ENCODE assay signal across 11 cellular contexts in genomic region chrX:147910607-147911006, GRCh38. TPM values are rescaled to one million over a fixed set of nuclear protein-coding genes. Genes with fewer than 3 reads are reported as not detected.
DNase-seq lines count a peak whose midpoint lies in the region; ATAC-seq and TF ChIP-seq lines count a peak whose summit lies in the region.
"Had no signal": no experiment of that assay in that cellular context is flagged by ENCODE, and none has a peak within 500 bp of the region (broad histone marks: within the 10 kb centered on the region; RNA-seq: fewer than 3 reads in every experiment).

No MANE protein-coding gene starts in this region.

- CTCF ChIA-PET in activated CD4-positive, alpha-beta T cell treated with anti-CD3 and anti-CD28 coated beads for 36 hours (lab: Charles Lee), result no interaction called here

- DNase-seq in activated CD4-positive, alpha-beta T cell treated with anti-CD3 and anti-CD28 coated beads for 36 hours, result no peak
- DNase-seq in activated CD4-positive, alpha-beta T cell treated with anti-CD3 and anti-CD28 coated beads, Interleukin-2, amount 10 ng/mL, durations not matched to agents 24 days and 14 days, result no peak
- DNase-seq in NCI-H2227 treated with DMSO at 0.1 percent for 48 hours (lab: John Stamatoyannopoulos, UW), result peak; percentile 78
- no peak for DNase-seq in neural crest cell (ENCODE audit: low read depth, low spot score)
- DNase-seq: ACHN; activated T-cell treated with anti-CD3 and anti-CD28 coated beads, Interleukin-2, amount 50 U/mL, for 24 hours; PC-3 had no signal

- no peaks in the 10 kb centered on the region for H3K27me3 Mint-ChIP-seq in activated CD4-positive, alpha-beta T cell treated with anti-CD3 and anti-CD28 coated beads for 36 hours
- H3K27me3 Mint-ChIP-seq in activated CD4-positive, alpha-beta T cell treated with anti-CD3 and anti-CD28 coated beads, Interleukin-2, amount 10 ng/mL, durations not matched to agents 24 days and 14 days, result peaks cover 1% of the 10 kb centered on the region
- H3K27me3 Mint-ChIP-seq in brain (no peaks in the 10 kb centered on the region), neural crest cell (ENCODE audit: low read depth) (no peaks in the 10 kb centered on the region)
- H3K27me3 Mint-ChIP-seq: activated T-cell treated with anti-CD3 and anti-CD28 coated beads, Interleukin-2, amount 50 U/mL, for 24 hours had no signal

- peaks cover 22% of the 10 kb centered on the region for H3K4me1 Mint-ChIP-seq in activated CD4-positive, alpha-beta T cell treated with anti-CD3 and anti-CD28 coated beads for 36 hours
- H3K4me1 Mint-ChIP-seq in activated CD4-positive, alpha-beta T cell treated with anti-CD3 and anti-CD28 coated beads, Interleukin-2, amount 10 ng/mL, durations not matched to agents 24 days and 14 days, result peaks cover 19% of the 10 kb centered on the region
- H3K4me1 Mint-ChIP-seq in brain, result peaks cover 19% of the 10 kb centered on the region
- peaks cover 17% of the 10 kb centered on the region for H3K4me1 Mint-ChIP-seq in neural crest cell

- peak overlapping the region; percentile 47 for H3K27ac Mint-ChIP-seq in activated CD4-positive, alpha-beta T cell treated with anti-CD3 and anti-CD28 coated beads for 36 hours
- H3K27ac Mint-ChIP-seq in activated CD4-positive, alpha-beta T cell treated with anti-CD3 and anti-CD28 coated beads, Interleukin-2, amount 10 ng/mL, durations not matched to agents 24 days and 14 days, result no peak overlapping the region
- H3K27ac Mint-ChIP-seq in brain (peak overlapping the region in 2 of 5 experiments; percentile 65 to 74), neural crest cell (ENCODE audit: unreplicated experiment) (no peak overlapping the region)

- TF ChIP-seq CTCF in brain (conservative IDR thresholded peaks at IDR 0.05), result no peak
- no peak for TF ChIP-seq CTCF in neural crest cell (conservative IDR thresholded peaks at IDR 0.05)

- H3K9me3 Mint-ChIP-seq in activated CD4-positive, alpha-beta T cell treated with anti-CD3 and anti-CD28 coated beads for 36 hours (ENCODE audit: low read depth), result no peaks in the 10 kb centered on the region
- H3K9me3 Mint-ChIP-seq in activated CD4-positive, alpha-beta T cell treated with anti-CD3 and anti-CD28 coated beads, Interleukin-2, amount 10 ng/mL, durations not matched to agents 24 days and 14 days, result no peaks in the 10 kb centered on the region
- peaks cover 0 to 9% (median 0%) of the 10 kb centered on the region in 5 experiments for H3K9me3 Mint-ChIP-seq in brain
- peaks cover 3% of the 10 kb centered on the region for H3K9me3 Mint-ChIP-seq in neural crest cell
- H3K9me3 Mint-ChIP-seq: activated T-cell treated with anti-CD3 and anti-CD28 coated beads, Interleukin-2, amount 50 U/mL, for 24 hours had no signal

- no peak for ATAC-seq in activated CD4-positive, alpha-beta T cell treated with anti-CD3 and anti-CD28 coated beads for 36 hours
- ATAC-seq in GM18873 (IDR thresholded peaks at IDR 0.05; ENCODE audit: low FRiP score, unreplicated experiment) (no peak), GM18907 (IDR thresholded peaks at IDR 0.05; ENCODE audit: unreplicated experiment) (no peak), GM19463 (IDR thresholded peaks at IDR 0.05; ENCODE audit: unreplicated experiment) (no peak)

- intact Hi-C loops in activated CD4-positive, alpha-beta T cell treated with anti-CD3 and anti-CD28 coated beads for 36 hours (cut with DNase I, micrococcal nuclease), result loop anchor here (2.0 to 10.0 kb wide), 5 partner anchors 470 to 1724 kb away; partner anchors contain the start of genes AFF2 (in 1 of the 2) and TMEM185A (in 1 of the 2)
- intact Hi-C loops in activated CD4-positive, alpha-beta T cell treated with anti-CD3 and anti-CD28 coated beads, Interleukin-2, amount 10 ng/mL, durations not matched to agents 24 days and 14 days (cut with micrococcal nuclease), result loop anchor here (5.0 to 10.0 kb wide), 2 partner anchors 173 to 474 kb away; no protein-coding TSS in a partner anchor

- peaks cover 3% of the 10 kb centered on the region for H3K36me3 Mint-ChIP-seq in activated CD4-positive, alpha-beta T cell treated with anti-CD3 and anti-CD28 coated beads for 36 hours (ENCODE audit: low read depth)
- peaks cover 3% of the 10 kb centered on the region for H3K36me3 Mint-ChIP-seq in activated CD4-positive, alpha-beta T cell treated with anti-CD3 and anti-CD28 coated beads, Interleukin-2, amount 10 ng/mL, durations not matched to agents 24 days and 14 days (ENCODE audit: low read depth)
- H3K36me3 Mint-ChIP-seq in brain (no peaks in the 10 kb centered on the region), neural crest cell (ENCODE audit: low read depth) (no peaks in the 10 kb centered on the region)

- peak overlapping the region; percentile 98 for H3K4me3 Mint-ChIP-seq in activated CD4-positive, alpha-beta T cell treated with anti-CD3 and anti-CD28 coated beads for 36 hours
- H3K4me3 Mint-ChIP-seq in activated CD4-positive, alpha-beta T cell treated with anti-CD3 and anti-CD28 coated beads, Interleukin-2, amount 10 ng/mL, durations not matched to agents 24 days and 14 days, result no peak overlapping the region
- H3K4me3 Mint-ChIP-seq in brain (peak overlapping the region; percentile 80 to 88 (median 85)), neural crest cell (peak overlapping the region; percentile 70)

- POLR2A ChIA-PET in activated CD4-positive, alpha-beta T cell treated with anti-CD3 and anti-CD28 coated beads for 36 hours (lab: Charles Lee), result no interaction called here

RNA-seq across cellular contexts. Expression of gene FMR1, which starts 1.1 kb away (rescaled TPM):
- 10 to 100 TPM; 30.7 to 32.1 TPM for total RNA-seq in activated CD4-positive, alpha-beta T cell treated with anti-CD3 and anti-CD28 coated beads for 36 hours
- total RNA-seq in activated CD4-positive, alpha-beta T cell treated with anti-CD3 and anti-CD28 coated beads, Interleukin-2, amount 10 ng/mL, durations not matched to agents 24 days and 14 days, result 36.0 and 37.3 TPM in 2 replicates
- 19.3 TPM for polyA plus RNA-seq in brain (ENCODE audit: insufficient read depth, low read depth, low replicate concordance)
- 52.2 and 52.5 TPM in 2 replicates for total RNA-seq in neural crest cell
